ENCODE assay signal across 8 cellular contexts in genomic region chr1:179079113-179079761, GRCh38. TPM values are rescaled to one million over a fixed set of nuclear protein-coding genes. Genes with fewer than 3 reads are reported as not detected.
DNase-seq lines count a peak whose midpoint lies in the region; ATAC-seq, FAIRE-seq and TF ChIP-seq lines count a peak whose summit lies in the region.

No MANE protein-coding gene starts in this region.

- TF ChIP-seq CTCF in GM13976 (IDR thresholded peaks at IDR 0.05; ENCODE audit: borderline replicate concordance, control extremely low read depth, extremely low read depth, insufficient read depth, missing control alignments): peak; percentile 71
- TF ChIP-seq CTCF in MM.1S (IDR thresholded peaks at IDR 0.05; ENCODE audit: low read length): peak; percentile 84
- peak; percentile 70 for TF ChIP-seq CTCF in progenitor cell of endocrine pancreas (IDR thresholded peaks at IDR 0.05; ENCODE audit: unreplicated experiment)

- peaks cover 18% of the 10 kb centered on the region for H3K4me1 ChIP-seq in MM.1S (ENCODE audit: low read length)

- H3K9ac ChIP-seq in MM.1S (ENCODE audit: low read length): no peak overlapping the region

- H3K27me3 ChIP-seq in MM.1S (replicated peaks; ENCODE audit: insufficient read depth, low read length): no peaks in the 10 kb centered on the region

- H3K4me1 Mint-ChIP-seq in progenitor cell of endocrine pancreas (ENCODE audit: low read depth): peaks cover 10% of the 10 kb centered on the region

- ATAC-seq in HG03571 (IDR thresholded peaks at IDR 0.05; ENCODE audit: unreplicated experiment): no peak

- H3K79me2 ChIP-seq in MM.1S (ENCODE audit: low read length): peaks cover 27% of the 10 kb centered on the region

- no peaks in the 10 kb centered on the region for H3K27me3 Mint-ChIP-seq in progenitor cell of endocrine pancreas

- H4K20me1 ChIP-seq in MM.1S (ENCODE audit: insufficient read depth, low read length): no peaks in the 10 kb centered on the region

- in situ Hi-C loops in GM13976 (cut with MboI; ENCODE audit: low sequenced_read_pairs, unreplicated experiment): loop anchor here (5.0 to 25.0 kb wide), 2 partner anchors 288 to 733 kb away; partner anchors contain the start of gene AXDND1

- DNase-seq in GM13976 (ENCODE audit: low spot score): peak; percentile 70
- peak; percentile 89 for DNase-seq in MM.1S
- DNase-seq in RCC 7860 (ENCODE audit: low spot score): peak; percentile 67
- DNase-seq in activated naive CD4-positive, alpha-beta T cell treated with anti-CD3 and anti-CD28 coated beads, Interleukin-2, amount 50 U/mL, for 16 hours: peak; percentile 40
- DNase-seq in glomerular visceral epithelial cell (ENCODE audit: extremely low spot score): peak; percentile 78
- no peak for DNase-seq in progenitor cell of endocrine pancreas (ENCODE audit: low spot score, unreplicated experiment)

- H3K27ac Mint-ChIP-seq in progenitor cell of endocrine pancreas: no peak overlapping the region

- H3K9me3 Mint-ChIP-seq in progenitor cell of endocrine pancreas (ENCODE audit: low read depth): no peaks in the 10 kb centered on the region

- no peaks in the 10 kb centered on the region for H3K36me3 ChIP-seq in MM.1S (replicated peaks; ENCODE audit: insufficient read depth, low read length)

- no peaks in the 10 kb centered on the region for H3K9me2 ChIP-seq in MM.1S (replicated peaks; ENCODE audit: insufficient read depth, low read length)

- H3K36me3 Mint-ChIP-seq in progenitor cell of endocrine pancreas (ENCODE audit: insufficient read depth): no peaks in the 10 kb centered on the region

- peaks cover 37% of the 10 kb centered on the region for H3F3A ChIP-seq in MM.1S (ENCODE audit: insufficient read depth, low read length)

- H3K9me3 ChIP-seq in MM.1S (replicated peaks; ENCODE audit: insufficient read depth, low read length): no peaks in the 10 kb centered on the region

- H2AFZ ChIP-seq in MM.1S (ENCODE audit: low read length): no peak overlapping the region

- FAIRE-seq in A204.1 (lab: Jason Lieb, UNC) (peak; percentile 93), RCC 7860 (lab: Jason Lieb, UNC) (peak; percentile 63)

- no peak overlapping the region for H3K4me3 ChIP-seq in MM.1S (ENCODE audit: low read length)

- H3K4me3 Mint-ChIP-seq in progenitor cell of endocrine pancreas (ENCODE audit: low read depth): no peak overlapping the region

- no peak overlapping the region for H3K27ac ChIP-seq in MM.1S (ENCODE audit: low read length)

- H3K4me2 ChIP-seq in MM.1S (ENCODE audit: low read depth, low read length): no peak overlapping the region

RNA-seq across cellular contexts. Expression of gene TOR3A, which starts 2.6 kb away (rescaled TPM):
- total RNA-seq in progenitor cell of endocrine pancreas: 27.4 and 27.9 TPM in 2 replicates

RNA-seq across cellular contexts. Expression of gene FAM20B, which starts 53.5 kb away (rescaled TPM):
- 39.9 and 42.9 TPM in 2 replicates for total RNA-seq in progenitor cell of endocrine pancreas
